8 cellular contexts compared by ENCODE assay signal in genomic region chr2:99880148-99880983, GRCh38.
DNase-seq lines count a peak whose midpoint lies in the region; ATAC-seq and TF ChIP-seq lines count a peak whose summit lies in the region.

No MANE protein-coding gene starts in this region.

- H3K27ac Mint-ChIP-seq in nephron = peak overlapping the region; percentile 87 to 93 (median 89)

- H3K27me3 ChIP-seq in BLaER1 treated with 17β-estradiol and CSF1 and Interleukin-3, amounts not matched to agents 10 nM and 100 nM = peaks cover 0 to 56% (median 0%) of the 10 kb centered on the region in 11 experiments; a peak in 4 of 22 replicates

- no peaks in the 10 kb centered on the region for H3K9me3 ChIP-seq in BLaER1 treated with 17β-estradiol and CSF1 and Interleukin-3, amounts not matched to agents 10 nM and 100 nM (replicated peaks in 1 of 11)

- peak overlapping the region in 7 of 11 experiments; percentile 13 to 28 (median 22); a peak in 10 of 22 replicates for H3K4me2 ChIP-seq in BLaER1 treated with 17β-estradiol and CSF1 and Interleukin-3, amounts not matched to agents 10 nM and 100 nM

- peaks cover 25 to 57% (median 44%) of the 10 kb centered on the region in 10 experiments for H3K4me1 ChIP-seq in BLaER1 treated with 17β-estradiol and CSF1 and Interleukin-3, amounts not matched to agents 10 nM and 100 nM

- peaks cover 84% of the 10 kb centered on the region for H3K4me1 Mint-ChIP-seq in nephron

- H3K9ac ChIP-seq in BLaER1 treated with 17β-estradiol and CSF1 and Interleukin-3, amounts not matched to agents 10 nM and 100 nM = no peak overlapping the region

- H3K9me3 Mint-ChIP-seq in nephron = no peaks in the 10 kb centered on the region

- H4K20me1 ChIP-seq in BLaER1 treated with 17β-estradiol and CSF1 and Interleukin-3, amounts not matched to agents 10 nM and 100 nM = peaks cover 0 to 24% (median 4%) of the 10 kb centered on the region in 11 experiments; a peak in 7 of 22 replicates

- peaks cover 5% of the 10 kb centered on the region for H3K36me3 Mint-ChIP-seq in nephron (ENCODE audit: low read depth)

- H3K4me3 Mint-ChIP-seq in nephron = peak overlapping the region; percentile 27 to 35 (median 30)

- no peak for TF ChIP-seq CTCF in nephron (IDR thresholded peaks at IDR 0.05; ENCODE audit: unreplicated experiment in 3 of 3)

- no peak overlapping the region for H3K4me3 ChIP-seq in BLaER1 treated with 17β-estradiol and CSF1 and Interleukin-3, amounts not matched to agents 10 nM and 100 nM

- H3K27me3 Mint-ChIP-seq in nephron (ENCODE audit: low read depth) = peaks cover 4% of the 10 kb centered on the region

- DNase-seq in NCI-H1694 (lab: John Stamatoyannopoulos, UW) (peak; percentile 96), cerebellar cortex (ENCODE audit: low spot score) (peak; percentile 91), DMS53 (lab: John Stamatoyannopoulos, UW) (no peak), SKM-1 (lab: John Stamatoyannopoulos, UW; ENCODE audit: unreplicated experiment) (no peak)
- DNase-seq in stimulated activated naive CD4-positive, alpha-beta T cell treated with Interleukin-2 at 50 U/mL for 16 hours (lab: John Stamatoyannopoulos, UW) = no peak

- no peak overlapping the region for H3K27ac ChIP-seq in BLaER1 treated with 17β-estradiol and CSF1 and Interleukin-3, amounts not matched to agents 10 nM and 100 nM

- 0 out of 22 replicates have a peak, but pooled peaks cover 0 to 3% (median 0%) of the 10 kb centered on the region in 11 experiments for H3K36me3 ChIP-seq in BLaER1 treated with 17β-estradiol and CSF1 and Interleukin-3, amounts not matched to agents 10 nM and 100 nM

- ATAC-seq in HG02884 (IDR thresholded peaks at IDR 0.05; ENCODE audit: unreplicated experiment) = no peak

Comparison
In these comparisons a context has a peak if more than half of its experiments do, and no peak if none do; other contexts are left out.
1. DNase-seq: peak in NCI-H1694 (single experiment) and cerebellar cortex (single experiment); none in stimulated activated naive CD4-positive, alpha-beta T cell treated with Interleukin-2 at 50 U/mL for 16 hours (single experiment), DMS53 (single experiment) and SKM-1 (single experiment).